In the genomic region with DNA sequence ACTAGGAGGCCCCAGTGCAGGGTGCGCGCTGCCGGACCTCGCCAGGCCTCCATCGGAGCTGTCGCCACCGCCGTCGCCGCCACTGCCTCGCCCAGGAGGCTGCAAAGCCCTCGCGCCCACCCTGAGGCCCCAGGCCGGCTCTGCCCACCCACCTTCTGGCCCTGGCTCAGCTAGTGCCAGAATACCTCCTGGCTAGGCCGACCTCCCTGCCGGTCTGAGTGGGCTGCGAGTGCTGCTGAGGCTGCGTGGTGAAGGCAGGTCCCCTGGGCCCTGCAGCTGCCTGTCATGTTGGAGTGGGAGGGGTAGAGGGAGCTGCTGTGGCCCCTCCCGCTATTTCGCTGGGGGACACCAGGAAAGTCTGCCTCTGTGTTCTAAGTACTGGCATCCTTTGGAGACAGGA, we compare ENCODE assay signal across 1 cellular context.
TF ChIP-seq lines count a peak whose summit lies in the region.

No MANE protein-coding gene starts in this region.

TF ChIP-seq in GM23338, 12 proteins besides CTCF, POLR2A, EP300 and RAD21 (continued from another document):
- TF ChIP-seq, protein P1, sequence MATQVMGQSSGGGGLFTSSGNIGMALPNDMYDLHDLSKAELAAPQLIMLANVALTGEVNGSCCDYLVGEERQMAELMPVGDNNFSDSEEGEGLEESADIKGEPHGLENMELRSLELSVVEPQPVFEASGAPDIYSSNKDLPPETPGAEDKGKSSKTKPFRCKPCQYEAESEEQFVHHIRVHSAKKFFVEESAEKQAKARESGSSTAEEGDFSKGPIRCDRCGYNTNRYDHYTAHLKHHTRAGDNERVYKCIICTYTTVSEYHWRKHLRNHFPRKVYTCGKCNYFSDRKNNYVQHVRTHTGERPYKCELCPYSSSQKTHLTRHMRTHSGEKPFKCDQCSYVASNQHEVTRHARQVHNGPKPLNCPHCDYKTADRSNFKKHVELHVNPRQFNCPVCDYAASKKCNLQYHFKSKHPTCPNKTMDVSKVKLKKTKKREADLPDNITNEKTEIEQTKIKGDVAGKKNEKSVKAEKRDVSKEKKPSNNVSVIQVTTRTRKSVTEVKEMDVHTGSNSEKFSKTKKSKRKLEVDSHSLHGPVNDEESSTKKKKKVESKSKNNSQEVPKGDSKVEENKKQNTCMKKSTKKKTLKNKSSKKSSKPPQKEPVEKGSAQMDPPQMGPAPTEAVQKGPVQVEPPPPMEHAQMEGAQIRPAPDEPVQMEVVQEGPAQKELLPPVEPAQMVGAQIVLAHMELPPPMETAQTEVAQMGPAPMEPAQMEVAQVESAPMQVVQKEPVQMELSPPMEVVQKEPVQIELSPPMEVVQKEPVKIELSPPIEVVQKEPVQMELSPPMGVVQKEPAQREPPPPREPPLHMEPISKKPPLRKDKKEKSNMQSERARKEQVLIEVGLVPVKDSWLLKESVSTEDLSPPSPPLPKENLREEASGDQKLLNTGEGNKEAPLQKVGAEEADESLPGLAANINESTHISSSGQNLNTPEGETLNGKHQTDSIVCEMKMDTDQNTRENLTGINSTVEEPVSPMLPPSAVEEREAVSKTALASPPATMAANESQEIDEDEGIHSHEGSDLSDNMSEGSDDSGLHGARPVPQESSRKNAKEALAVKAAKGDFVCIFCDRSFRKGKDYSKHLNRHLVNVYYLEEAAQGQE (IDR thresholded peaks at IDR 0.05; ENCODE audit: unreplicated experiment): no peak
- TF ChIP-seq JUNB (IDR thresholded peaks at IDR 0.05; ENCODE audit: unreplicated experiment): no peak
- TF ChIP-seq, protein P2, sequence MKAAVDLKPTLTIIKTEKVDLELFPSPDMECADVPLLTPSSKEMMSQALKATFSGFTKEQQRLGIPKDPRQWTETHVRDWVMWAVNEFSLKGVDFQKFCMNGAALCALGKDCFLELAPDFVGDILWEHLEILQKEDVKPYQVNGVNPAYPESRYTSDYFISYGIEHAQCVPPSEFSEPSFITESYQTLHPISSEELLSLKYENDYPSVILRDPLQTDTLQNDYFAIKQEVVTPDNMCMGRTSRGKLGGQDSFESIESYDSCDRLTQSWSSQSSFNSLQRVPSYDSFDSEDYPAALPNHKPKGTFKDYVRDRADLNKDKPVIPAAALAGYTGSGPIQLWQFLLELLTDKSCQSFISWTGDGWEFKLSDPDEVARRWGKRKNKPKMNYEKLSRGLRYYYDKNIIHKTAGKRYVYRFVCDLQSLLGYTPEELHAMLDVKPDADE (IDR thresholded peaks at IDR 0.05): no peak
- no peak for TF ChIP-seq NANOG (IDR thresholded peaks at IDR 0.05; ENCODE audit: borderline replicate concordance)
- no peak for TF ChIP-seq ZNF114 (CRISPR knock-in tag; IDR thresholded peaks at IDR 0.05)
- no peak for TF ChIP-seq EZH2 (IDR thresholded peaks at IDR 0.05; ENCODE audit: low read depth, unreplicated experiment)
- TF ChIP-seq CREB1 (CRISPR knock-in tag; IDR thresholded peaks at IDR 0.05; ENCODE audit: low read depth): no peak
